ENCODE assay signal across 28 cellular contexts in genomic region chr14:50013934-50014333, GRCh38.
DNase-seq lines count a peak whose midpoint lies in the region; ATAC-seq and TF ChIP-seq lines count a peak whose summit lies in the region.
"Had no signal": no experiment of that assay in that cellular context is flagged by ENCODE, and none has a peak within 500 bp of the region (broad histone marks: within the 10 kb centered on the region; RNA-seq: fewer than 3 reads in every experiment).

No MANE protein-coding gene starts in this region.

- TF ChIP-seq CTCF in SK-N-SH (IDR thresholded peaks at IDR 0.05) = no peak
- no peak for TF ChIP-seq CTCF in body of pancreas (IDR thresholded peaks at IDR 0.05)
- TF ChIP-seq CTCF in mesothelial cell of epicardium (IDR thresholded peaks at IDR 0.05; ENCODE audit: unreplicated experiment) = no peak

- POLR2A ChIA-PET in SK-N-SH (lab: Yijun Ruan, JAX) = no interaction called here

- no peak for TF ChIP-seq EP300 in SK-N-SH (IDR thresholded peaks at IDR 0.05; ENCODE audit: borderline replicate concordance in 1 of 2, low read depth in 1 of 2, low read length in 1 of 2)

- H3K9ac ChIP-seq in SK-N-SH = peak overlapping the region; percentile 33

- H4K20me1 ChIP-seq in SK-N-SH (ENCODE audit: insufficient read depth) = no peaks in the 10 kb centered on the region

- H3K27me3 ChIP-seq in SK-N-SH (ENCODE audit: insufficient read depth) (no peaks in the 10 kb centered on the region), body of pancreas (no peaks in the 10 kb centered on the region)
- H3K27me3 ChIP-seq: adrenal gland, brain microvascular endothelial cell had no signal

- intact Hi-C loops in body of pancreas (cut with DNase I) = no loop called here

- no peaks in the 10 kb centered on the region for H3K36me3 Mint-ChIP-seq in mesothelial cell of epicardium

- H3K9me3 ChIP-seq in SK-N-SH (no peaks in the 10 kb centered on the region), body of pancreas (no peaks in the 10 kb centered on the region)
- H3K9me3 ChIP-seq: adrenal gland had no signal

- H3K4me3 Mint-ChIP-seq in mesothelial cell of epicardium = no peak overlapping the region
- H3K4me3 Mint-ChIP-seq: activated naive CD4-positive, alpha-beta T cell treated with anti-CD3 and anti-CD28 coated beads for 36 hours; CD14-positive monocyte; nephron progenitor cell had no signal

- H3K36me3 ChIP-seq in SK-N-SH (replicated peaks in 1 of 2; ENCODE audit: control insufficient read depth in 1 of 2, insufficient read depth in 2 of 2, low read length in 1 of 2) (no peaks in the 10 kb centered on the region), body of pancreas (replicated peaks in 1 of 2; ENCODE audit: insufficient read depth in 1 of 2, low read depth in 2 of 2) (no peaks in the 10 kb centered on the region)
- H3K36me3 ChIP-seq: adrenal gland, brain microvascular endothelial cell had no signal

- CTCF ChIA-PET in SK-N-SH (lab: Yijun Ruan, JAX) = no interaction called here

- no peak for TF ChIP-seq POLR2A in body of pancreas (IDR thresholded peaks at IDR 0.05)

- H3K4me2 ChIP-seq in SK-N-SH = peak overlapping the region; percentile 51; the same call in 1 of the 2 replicates

- H3K9me2 ChIP-seq in SK-N-SH = no peaks in the 10 kb centered on the region

- no peak overlapping the region for H3K4me3 ChIP-seq in SK-N-SH (ENCODE audit: low read depth in 2 of 2, low read length in 1 of 2)
- no peak overlapping the region for H3K4me3 ChIP-seq in body of pancreas
- H3K4me3 ChIP-seq: adrenal gland had no signal

- H3K4me1 Mint-ChIP-seq in mesothelial cell of epicardium = peaks cover 23% of the 10 kb centered on the region

- no peaks in the 10 kb centered on the region for H3K79me2 ChIP-seq in SK-N-SH (ENCODE audit: insufficient read depth)

- H3K27ac ChIP-seq in SK-N-SH (ENCODE audit: low read depth in 2 of 2, low read length in 1 of 2) (peak overlapping the region; percentile 13 to 93; a peak in 3 of 4 replicates), body of pancreas (peak overlapping the region in 3 of 4 donors; percentile 35 to 75 (median 67))
- H3K27ac ChIP-seq: 22Rv1, adrenal gland, brain microvascular endothelial cell, VCaP had no signal

- no peaks in the 10 kb centered on the region for H3K27me3 Mint-ChIP-seq in mesothelial cell of epicardium (ENCODE audit: low read depth)

- H3K4me1 ChIP-seq in SK-N-SH (ENCODE audit: control insufficient read depth in 1 of 2, insufficient read depth in 2 of 2, low read depth in 1 of 2, low read length in 1 of 2) (peaks cover under 1 to 37% of the 10 kb centered on the region in 2 experiments; a peak in 3 of 4 replicates), body of pancreas (peaks cover 14% of the 10 kb centered on the region)

- no peaks in the 10 kb centered on the region for H3K9me3 Mint-ChIP-seq in mesothelial cell of epicardium

- ATAC-seq in SK-N-SH treated with all-trans-retinoic acid at 6 μM for 48 hours = no peak
- ATAC-seq in body of pancreas = no peak
- ATAC-seq in HG02798 (IDR thresholded peaks at IDR 0.05; ENCODE audit: poor library complexity, unreplicated experiment) = no peak
- ATAC-seq in GM18861 (IDR thresholded peaks at IDR 0.05; ENCODE audit: unreplicated experiment) = no peak

- no peak for DNase-seq in SK-N-SH
- no peak for DNase-seq in body of pancreas
- DNase-seq in mesothelial cell of epicardium (ENCODE audit: low spot score in 2 of 2, unreplicated experiment in 2 of 2) = no peak
- DNase-seq in C1 segment of cervical spinal cord (lab: John Stamatoyannopoulos, UW) = no peak
- DNase-seq in stimulated activated naive CD4-positive, alpha-beta T cell (lab: John Stamatoyannopoulos, UW) = no peak
- DNase-seq: activated CD4-positive, alpha-beta T cell treated with anti-CD3 and anti-CD28 coated beads, Interleukin-2, amount 50 U/mL, for 1 hour; adrenal gland; brain microvascular endothelial cell; DMS 273 treated with DMSO at 0.1 percent for 48 hours; effector CD4-positive, alpha-beta T cell; glutamatergic neuron; HCEC 1CT; NCI-H1092 treated with DMSO at 0.1 percent for 48 hours; NCI-H187; NCI-H2171 treated with DMSO at 0.1 percent for 48 hours; NCI-H524 treated with DMSO at 0.1 percent for 48 hours; nephron progenitor cell; SHP77; stimulated activated CD4-positive, alpha-beta T cell treated with anti-CD3 and anti-CD28 coated beads, Interleukin-2, amount 100 ng/mL, for 24 hours; substantia nigra; T-helper 9 cell had no signal

- peak overlapping the region; percentile 83 for H3K27ac Mint-ChIP-seq in mesothelial cell of epicardium
- H3K27ac Mint-ChIP-seq: activated naive CD4-positive, alpha-beta T cell treated with anti-CD3 and anti-CD28 coated beads for 36 hours; nephron progenitor cell had no signal

- H2AFZ ChIP-seq in SK-N-SH (ENCODE audit: low read depth) = no peak overlapping the region

- no peak for TF ChIP-seq RAD21 in SK-N-SH (IDR thresholded peaks at IDR 0.05; ENCODE audit: low read length)

- 2% methylated on average over 2 of the region's 2 CpGs for WGBS in SK-N-SH (ENCODE audit: low lambda C conversion rate)
- WGBS in body of pancreas, 2 donors = 30 to 71% methylated on average over 2 of the region's 2 CpGs

- H3F3A ChIP-seq in SK-N-SH (replicated peaks; ENCODE audit: insufficient read depth) = peaks cover 55% of the 10 kb centered on the region

TF ChIP-seq in SK-N-SH, 30 proteins besides CTCF, POLR2A, EP300 and RAD21:
- TF ChIP-seq FOSL2 (IDR thresholded peaks at IDR 0.05; ENCODE audit: borderline replicate concordance, low read depth) (no peak), SMC3 (IDR thresholded peaks at IDR 0.05; ENCODE audit: low read depth, low read length) (no peak), ELF1 (IDR thresholded peaks at IDR 0.05) (no peak), MEF2A (IDR thresholded peaks at IDR 0.05; ENCODE audit: borderline replicate concordance, low read depth) (no peak), NFIC (IDR thresholded peaks at IDR 0.05; ENCODE audit: borderline replicate concordance) (no peak), PBX3 (IDR thresholded peaks at IDR 0.05) (no peak)
- TF ChIP-seq, protein P1, sequence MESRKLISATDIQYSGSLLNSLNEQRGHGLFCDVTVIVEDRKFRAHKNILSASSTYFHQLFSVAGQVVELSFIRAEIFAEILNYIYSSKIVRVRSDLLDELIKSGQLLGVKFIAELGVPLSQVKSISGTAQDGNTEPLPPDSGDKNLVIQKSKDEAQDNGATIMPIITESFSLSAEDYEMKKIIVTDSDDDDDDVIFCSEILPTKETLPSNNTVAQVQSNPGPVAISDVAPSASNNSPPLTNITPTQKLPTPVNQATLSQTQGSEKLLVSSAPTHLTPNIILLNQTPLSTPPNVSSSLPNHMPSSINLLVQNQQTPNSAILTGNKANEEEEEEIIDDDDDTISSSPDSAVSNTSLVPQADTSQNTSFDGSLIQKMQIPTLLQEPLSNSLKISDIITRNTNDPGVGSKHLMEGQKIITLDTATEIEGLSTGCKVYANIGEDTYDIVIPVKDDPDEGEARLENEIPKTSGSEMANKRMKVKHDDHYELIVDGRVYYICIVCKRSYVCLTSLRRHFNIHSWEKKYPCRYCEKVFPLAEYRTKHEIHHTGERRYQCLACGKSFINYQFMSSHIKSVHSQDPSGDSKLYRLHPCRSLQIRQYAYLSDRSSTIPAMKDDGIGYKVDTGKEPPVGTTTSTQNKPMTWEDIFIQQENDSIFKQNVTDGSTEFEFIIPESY (IDR thresholded peaks at IDR 0.05; ENCODE audit: borderline replicate concordance, low read depth) = no peak

TF ChIP-seq in SK-N-SH treated with all-trans-retinoic acid at 6 μM for 48 hours, 23 proteins besides CTCF, POLR2A, EP300 and RAD21:
- TF ChIP-seq ZNF565 (CRISPR knock-in tag; conservative IDR thresholded peaks at IDR 0.05; ENCODE audit: low read depth) = no peak
- no peak for TF ChIP-seq ESRRG (CRISPR knock-in tag; IDR thresholded peaks at IDR 0.05)
- TF ChIP-seq ZNF70 (CRISPR knock-in tag; IDR thresholded peaks at IDR 0.05) = no peak
- no peak for TF ChIP-seq OSR1 (CRISPR knock-in tag; IDR thresholded peaks at IDR 0.05)
- TF ChIP-seq RARB (CRISPR knock-in tag; IDR thresholded peaks at IDR 0.05) = no peak
- no peak for TF ChIP-seq PATZ1 (CRISPR knock-in tag; IDR thresholded peaks at IDR 0.05; ENCODE audit: borderline replicate concordance)
- no peak for TF ChIP-seq TCF4 (CRISPR knock-in tag; IDR thresholded peaks at IDR 0.05; ENCODE audit: borderline replicate concordance)
- no peak for TF ChIP-seq ZC3H10 (CRISPR knock-in tag; IDR thresholded peaks at IDR 0.05)
- no peak for TF ChIP-seq CSDC2 (CRISPR knock-in tag; IDR thresholded peaks at IDR 0.05)
- no peak for TF ChIP-seq ZFP30 (CRISPR knock-in tag; IDR thresholded peaks at IDR 0.05)
- no peak for TF ChIP-seq TOX (CRISPR knock-in tag; IDR thresholded peaks at IDR 0.05; ENCODE audit: borderline replicate concordance)
- no peak for TF ChIP-seq GLIS3 (CRISPR knock-in tag; IDR thresholded peaks at IDR 0.05)
- TF ChIP-seq ZNF8 (CRISPR knock-in tag; IDR thresholded peaks at IDR 0.05) = no peak
- TF ChIP-seq SNAI2 (CRISPR knock-in tag; IDR thresholded peaks at IDR 0.05) = no peak
- no peak for TF ChIP-seq ISL1 (CRISPR knock-in tag; IDR thresholded peaks at IDR 0.05)
- TF ChIP-seq BACH2 (CRISPR knock-in tag; IDR thresholded peaks at IDR 0.05; ENCODE audit: borderline replicate concordance) = no peak
